In the genomic region with DNA sequence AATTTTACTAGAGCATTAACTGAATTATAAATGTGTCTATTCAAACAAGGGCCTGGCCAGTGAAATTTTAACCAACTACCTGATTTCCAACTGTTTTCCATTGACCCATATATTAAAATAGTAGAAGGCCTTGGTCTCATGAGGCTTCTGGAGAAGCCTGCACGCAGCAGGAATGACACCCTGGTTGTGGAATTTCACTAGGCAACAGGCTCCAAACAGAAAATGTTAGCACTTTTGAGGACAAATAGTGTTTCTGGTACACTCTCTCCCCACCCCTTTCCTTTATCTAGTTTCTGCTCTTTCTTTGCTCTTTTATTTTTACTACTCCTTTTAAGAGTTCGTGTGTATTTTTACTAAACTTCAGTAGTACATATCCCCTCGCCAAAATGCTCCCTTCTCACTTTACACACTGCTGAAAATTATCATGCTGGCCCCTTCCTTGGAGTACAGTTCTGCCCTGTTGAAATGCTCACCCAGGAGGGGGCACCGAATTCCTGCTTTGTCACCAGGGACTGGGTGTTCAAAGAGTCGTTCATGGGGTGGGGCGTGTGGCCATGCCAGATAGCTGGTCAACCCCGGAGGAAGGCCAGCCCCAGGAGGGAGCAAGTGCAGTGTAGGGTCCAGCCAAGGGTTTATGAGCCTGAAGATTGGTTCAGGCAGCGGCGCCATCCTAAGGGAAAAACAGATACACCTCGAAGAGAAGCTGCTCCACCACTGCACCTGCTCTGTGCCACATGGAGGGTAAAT, we compare ENCODE assay signal across 10 cellular contexts. TPM values are rescaled to one million over a fixed set of nuclear protein-coding genes. Genes with fewer than 3 reads are reported as not detected.
DNase-seq lines count a peak whose midpoint lies in the region; ATAC-seq and TF ChIP-seq lines count a peak whose summit lies in the region.
"Had no signal": no experiment of that assay in that cellular context is flagged by ENCODE, and none has a peak within 500 bp of the region (broad histone marks: within the 10 kb centered on the region; RNA-seq: fewer than 3 reads in every experiment).

No MANE protein-coding gene starts in this region.

- no peak for TF ChIP-seq CTCF in activated CD8-positive, alpha-beta T cell treated with anti-CD3 and anti-CD28 coated beads for 36 hours (IDR thresholded peaks at IDR 0.05)
- no peak for TF ChIP-seq CTCF in heart right ventricle (IDR thresholded peaks at IDR 0.05)

- ATAC-seq in activated CD8-positive, alpha-beta T cell treated with anti-CD3 and anti-CD28 coated beads for 36 hours = no peak
- peak in 7 of 8 donors; percentile 68 to 81 (median 75) for ATAC-seq in heart right ventricle
- ATAC-seq in GM18519 (IDR thresholded peaks at IDR 0.05; ENCODE audit: low FRiP score, unreplicated experiment) = no peak

- DNase-seq in GM03348 (ENCODE audit: low spot score) (peak; percentile 87), heart right ventricle (peak in 1 of 2 donors; percentile 62), cerebellum (ENCODE audit: low spot score) (no peak), NCI-H1105 (lab: John Stamatoyannopoulos, UW) (no peak), GM19238 (ENCODE audit: insufficient read length, low spot score) (no peak)
- DNase-seq in activated CD8-positive, alpha-beta T cell treated with anti-CD3 and anti-CD28 coated beads for 36 hours = no peak
- DNase-seq: stimulated activated CD4-positive, alpha-beta T cell treated with anti-CD3 and anti-CD28 coated beads, Interleukin-4, amount 100 ng/mL, for 24 hours had no signal

- no peaks in the 10 kb centered on the region for H3K36me3 ChIP-seq in heart right ventricle

- peaks cover 5 to 53% (median 14%) of the 10 kb centered on the region in 9 donors for H3K4me1 ChIP-seq in heart right ventricle

- POLR2A ChIA-PET in activated CD8-positive, alpha-beta T cell treated with anti-CD3 and anti-CD28 coated beads for 36 hours (lab: Charles Lee) = interaction anchor here (1.1 kb wide), 1 partner anchor 257 kb away, joined by 3 read pairs; no protein-coding TSS in a partner anchor

- 70 to 74% methylated on average over 10 of the region's 10 CpGs for WGBS in heart right ventricle, 2 donors

- H3K9me3 Mint-ChIP-seq in activated CD8-positive, alpha-beta T cell treated with anti-CD3 and anti-CD28 coated beads for 36 hours = peaks cover 4% of the 10 kb centered on the region

- no peak overlapping the region for H3K4me3 Mint-ChIP-seq in activated CD8-positive, alpha-beta T cell treated with anti-CD3 and anti-CD28 coated beads for 36 hours

- H3K4me1 Mint-ChIP-seq in activated CD8-positive, alpha-beta T cell treated with anti-CD3 and anti-CD28 coated beads for 36 hours (ENCODE audit: low read depth) = peaks cover 86% of the 10 kb centered on the region

- CTCF ChIA-PET in activated CD8-positive, alpha-beta T cell treated with anti-CD3 and anti-CD28 coated beads for 36 hours (lab: Charles Lee) = interaction anchor here (0.9 to 3.5 kb wide), 7 partner anchors 15 to 145 kb away, joined by 3 to 39 read pairs (median 5); no protein-coding TSS in a partner anchor

- H3K27me3 ChIP-seq in heart right ventricle = peaks cover 0 to 18% (median 9%) of the 10 kb centered on the region in 7 donors

- peaks cover 0 to 11% (median 0%) of the 10 kb centered on the region in 11 donors for H3K9me3 ChIP-seq in heart right ventricle

- no peaks in the 10 kb centered on the region for H3K36me3 Mint-ChIP-seq in activated CD8-positive, alpha-beta T cell treated with anti-CD3 and anti-CD28 coated beads for 36 hours (ENCODE audit: low read depth)
- H3K36me3 Mint-ChIP-seq: IgD-negative memory B cell had no signal

- H3K27me3 Mint-ChIP-seq in activated CD8-positive, alpha-beta T cell treated with anti-CD3 and anti-CD28 coated beads for 36 hours = no peaks in the 10 kb centered on the region

- intact Hi-C loops in activated CD8-positive, alpha-beta T cell treated with anti-CD3 and anti-CD28 coated beads for 36 hours (cut with micrococcal nuclease) = loop anchor here (10.0 kb wide), 1 partner anchor 259 kb away; no protein-coding TSS in a partner anchor
- intact Hi-C loops in heart right ventricle (cut with DNase I) = no loop called here

- H3K4me3 ChIP-seq in heart right ventricle = no peak overlapping the region
- no peak overlapping the region for H3K4me3 ChIP-seq in skin epidermis

- peak overlapping the region in 9 of 10 donors; percentile 27 to 73 (median 59) for H3K27ac ChIP-seq in heart right ventricle
- H3K27ac ChIP-seq in skin epidermis = peak overlapping the region in 16 of 21 experiments; percentile 18 to 85 (median 54)

- H3K27ac Mint-ChIP-seq in activated CD8-positive, alpha-beta T cell treated with anti-CD3 and anti-CD28 coated beads for 36 hours = peak overlapping the region; percentile 66
- H3K27ac Mint-ChIP-seq: IgD-negative memory B cell had no signal

RNA-seq across cellular contexts. Expression of a gene that starts 22.1 kb away (rescaled TPM):
- 1 to 10 TPM; 4.0 to 4.1 TPM for total RNA-seq in activated CD8-positive, alpha-beta T cell treated with anti-CD3 and anti-CD28 coated beads for 36 hours
- 100 to 1,000 TPM in 2 of 10 donors, 10 to 100 TPM in 8; 27.7 to 222 (median 47.5) TPM for total RNA-seq in heart right ventricle
- 100 to 1,000 TPM in 1 of 2 donors, 10 to 100 TPM in 1; 33.5 to 116 TPM for polyA plus RNA-seq in heart right ventricle
- 59.6 TPM for total RNA-seq in cerebellum
- polyA plus RNA-seq: IgD-negative memory B cell had no signal

RNA-seq across cellular contexts. Expression of a gene that starts 51.0 kb away (rescaled TPM):
- not detected for total RNA-seq in activated CD8-positive, alpha-beta T cell treated with anti-CD3 and anti-CD28 coated beads for 36 hours
- total RNA-seq in heart right ventricle (10 to 100 TPM; 22.3 to 48.5 (median 40.8) TPM), cerebellum (1.2 TPM)
- 10 to 100 TPM in 1 of 2 donors, 1 to 10 TPM in 1; 9.7 to 60.0 TPM for polyA plus RNA-seq in heart right ventricle
- polyA plus RNA-seq: IgD-negative memory B cell had no signal

Comparison
In these comparisons a context has a peak if more than half of its experiments do, and no peak if none do; other contexts are left out.
1. ATAC-seq: peak in heart right ventricle (7 of 8); none in activated CD8-positive, alpha-beta T cell treated with anti-CD3 and anti-CD28 coated beads for 36 hours (single experiment) and GM18519 (single experiment).
2. RNA of a gene that starts 22.1 kb away (total RNA-seq): 59.6 TPM in cerebellum (single experiment) and 27.7 to 222 TPM in heart right ventricle; 4.0 to 4.1 TPM in activated CD8-positive, alpha-beta T cell treated with anti-CD3 and anti-CD28 coated beads for 36 hours; every median in the first group is over 4 times any median in the second.
3. RNA of a gene that starts 51.0 kb away (total RNA-seq): 22.3 to 48.5 TPM in heart right ventricle; 1.2 TPM in cerebellum (single experiment) and not detected in activated CD8-positive, alpha-beta T cell treated with anti-CD3 and anti-CD28 coated beads for 36 hours; every median in the first group is over 10 times any median in the second.